8 cellular contexts compared by ENCODE assay signal in the genomic region with DNA sequence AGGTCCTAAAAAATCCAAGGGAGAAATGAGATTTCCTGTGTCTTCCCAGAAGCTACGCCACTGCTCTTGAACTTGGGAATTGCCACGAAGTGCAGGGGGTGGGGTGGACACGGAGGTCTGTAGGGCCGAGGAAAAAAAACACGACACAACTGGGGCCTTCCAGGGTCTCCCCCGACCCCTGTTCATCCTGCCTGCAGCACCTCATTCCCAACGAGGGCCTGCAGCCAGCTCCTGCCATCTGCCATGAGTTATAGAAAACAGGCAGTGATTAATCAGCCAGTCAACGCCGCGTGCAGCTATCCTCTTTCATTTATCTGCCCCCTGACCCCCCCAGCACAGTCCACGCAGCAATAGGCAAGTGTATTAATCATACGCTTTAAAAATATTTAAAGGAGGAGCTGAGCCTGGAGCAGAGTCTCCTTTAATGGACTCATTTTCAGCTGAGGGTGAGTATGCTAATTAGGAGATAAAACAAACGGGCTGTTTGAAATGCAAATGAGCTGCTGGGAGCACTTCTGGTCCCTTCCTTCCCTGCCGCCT.
DNase-seq lines count a peak whose midpoint lies in the region; ATAC-seq and TF ChIP-seq lines count a peak whose summit lies in the region.

No MANE protein-coding gene starts in this region.

- H3K9me3 ChIP-seq in MG63: no peaks in the 10 kb centered on the region
- no peaks in the 10 kb centered on the region for H3K9me3 ChIP-seq in sigmoid colon

- intact Hi-C loops in sigmoid colon (cut with DNase I): loop anchor here (5.0 to 10.0 kb wide), 4 partner anchors 208 to 840 kb away; partner anchors contain the start of gene INHBB

- H3K27ac Mint-ChIP-seq in T-helper 2 cell treated with Interferon-gamma antibody and Interleukin-4, amounts not matched to agents 5 μg/mL and 100 μg/mL, for 36 hours: no peak overlapping the region

- TF ChIP-seq CTCF in fibroblast of the aortic adventitia (IDR thresholded peaks at IDR 0.05; ENCODE audit: insufficient read depth, low read length): no peak
- TF ChIP-seq CTCF in sigmoid colon (IDR thresholded peaks at IDR 0.05): no peak
- TF ChIP-seq CTCF in GM13977 (IDR thresholded peaks at IDR 0.05; ENCODE audit: extremely low read depth, insufficient read depth, missing control alignments): no peak

- H3K36me3 Mint-ChIP-seq in T-helper 2 cell treated with Interferon-gamma antibody and Interleukin-4, amounts not matched to agents 5 μg/mL and 100 μg/mL, for 36 hours (ENCODE audit: low read depth): no peaks in the 10 kb centered on the region

- TF ChIP-seq EP300 in sigmoid colon (IDR thresholded peaks at IDR 0.05): peak in 1 of 4 donors; percentile 22

- DNase-seq in activated T-cell treated with anti-CD3 and anti-CD28 coated beads for 48 hours (ENCODE audit: low read depth): peak; percentile 49
- DNase-seq in activated T-cell treated with anti-CD3 and anti-CD28 coated beads for 4 hours: no peak
- DNase-seq in MG63: peak; percentile 96
- DNase-seq in T-helper 2 cell treated with Interferon-gamma antibody and Interleukin-4, amounts not matched to agents 5 μg/mL and 100 μg/mL, for 36 hours (ENCODE audit: low spot score): peak; percentile 8
- peak; percentile 86 for DNase-seq in fibroblast of the aortic adventitia (ENCODE audit: low read depth)
- DNase-seq in sigmoid colon: peak; percentile 80
- no peak for DNase-seq in GM13977 (ENCODE audit: low spot score)

- WGBS in sigmoid colon, 2 donors: 4 to 10% methylated on average over 14 of the region's 14 CpGs

- H3K27ac ChIP-seq in sigmoid colon: peak overlapping the region; percentile 1 to 71 (median 55)

- peaks cover 0 to 50% (median 33%) of the 10 kb centered on the region in 4 donors for H3K4me1 ChIP-seq in sigmoid colon

- TF ChIP-seq POLR2A in sigmoid colon (IDR thresholded peaks at IDR 0.05): peak; percentile 11 to 28

- peak overlapping the region; percentile 4; the same call in 1 of the 2 replicates for H3K4me3 ChIP-seq in MG63
- H3K4me3 ChIP-seq in fibroblast of the aortic adventitia (ENCODE audit: low read depth, low read length): no peak overlapping the region
- peak overlapping the region in 3 of 4 donors; percentile 11 to 35 (median 16) for H3K4me3 ChIP-seq in sigmoid colon

- H3K27me3 ChIP-seq in MG63: no peaks in the 10 kb centered on the region
- H3K27me3 ChIP-seq in sigmoid colon: peaks cover 0 to 7% (median 0%) of the 10 kb centered on the region in 3 donors

- H3K36me3 ChIP-seq in MG63: no peaks in the 10 kb centered on the region
- no peaks in the 10 kb centered on the region for H3K36me3 ChIP-seq in sigmoid colon

- H3K4me3 Mint-ChIP-seq in T-helper 2 cell treated with Interferon-gamma antibody and Interleukin-4, amounts not matched to agents 5 μg/mL and 100 μg/mL, for 36 hours: no peak overlapping the region

- no peak for ATAC-seq in HG03571 (IDR thresholded peaks at IDR 0.05; ENCODE audit: unreplicated experiment)

- H3K27me3 Mint-ChIP-seq in T-helper 2 cell treated with Interferon-gamma antibody and Interleukin-4, amounts not matched to agents 5 μg/mL and 100 μg/mL, for 36 hours (ENCODE audit: low read depth): peaks cover 24% of the 10 kb centered on the region

- in situ Hi-C loops in GM13977 (cut with MboI; ENCODE audit: low pct_unique_long_range_greater_than_20kb, low sequenced_read_pairs, unreplicated experiment): loop anchor here (25.0 kb wide), 2 partner anchors 262 to 388 kb away; no protein-coding TSS in a partner anchor

- H3K9me3 Mint-ChIP-seq in T-helper 2 cell treated with Interferon-gamma antibody and Interleukin-4, amounts not matched to agents 5 μg/mL and 100 μg/mL, for 36 hours: no peaks in the 10 kb centered on the region

- peaks cover 2% of the 10 kb centered on the region for H3K4me1 Mint-ChIP-seq in T-helper 2 cell treated with Interferon-gamma antibody and Interleukin-4, amounts not matched to agents 5 μg/mL and 100 μg/mL, for 36 hours (ENCODE audit: low read depth)

Comparison
In these comparisons a context has a peak if more than half of its experiments do, and no peak if none do; other contexts are left out.
1. DNase-seq: peak in activated T-cell treated with anti-CD3 and anti-CD28 coated beads for 48 hours (single experiment), MG63 (single experiment), T-helper 2 cell treated with Interferon-gamma antibody and Interleukin-4, amounts not matched to agents 5 μg/mL and 100 μg/mL, for 36 hours (single experiment), fibroblast of the aortic adventitia (single experiment) and sigmoid colon (single experiment); none in activated T-cell treated with anti-CD3 and anti-CD28 coated beads for 4 hours (single experiment) and GM13977 (single experiment).